1 cellular context compared by ENCODE assay signal in genomic region chr16:66457888-66458287, GRCh38.
TF ChIP-seq lines count a peak whose summit lies in the region.

No MANE protein-coding gene starts in this region.

TF ChIP-seq in GM12878, 131 proteins besides CTCF, POLR2A, EP300 and RAD21:
- TF ChIP-seq TCF12 (IDR thresholded peaks at IDR 0.05; ENCODE audit: low read depth, low read length) (no peak), SREBF2 (IDR thresholded peaks at IDR 0.05; ENCODE audit: low read length) (no peak), CUX1 (IDR thresholded peaks at IDR 0.05; ENCODE audit: insufficient replicate concordance, low read depth, low read length) (no peak), BACH1 (IDR thresholded peaks at IDR 0.05; ENCODE audit: borderline replicate concordance) (peak; percentile 39; the same call in 1 of the 2 replicates), IKZF2 (IDR thresholded peaks at IDR 0.05) (no peak)
